Comparison of ENCODE assay signal across 23 cellular contexts in genomic region chr3:102169915-102170479, GRCh38.
DNase-seq lines count a peak whose midpoint lies in the region; ATAC-seq and TF ChIP-seq lines count a peak whose summit lies in the region.
"Had no signal": no experiment of that assay in that cellular context is flagged by ENCODE, and none has a peak within 500 bp of the region (broad histone marks: within the 10 kb centered on the region; RNA-seq: fewer than 3 reads in every experiment).

No MANE protein-coding gene starts in this region.

- ATAC-seq in GM21825 (IDR thresholded peaks at IDR 0.05; ENCODE audit: unreplicated experiment) (no peak), GM19395 (IDR thresholded peaks at IDR 0.05; ENCODE audit: unreplicated experiment) (no peak), left lobe of liver (no peak)
- ATAC-seq: CD8-positive, alpha-beta T cell had no signal

- peaks cover 8% of the 10 kb centered on the region for H3K36me3 Mint-ChIP-seq in Calu3 (ENCODE audit: insufficient read depth, unreplicated experiment)
- H3K36me3 Mint-ChIP-seq: CD8-positive, alpha-beta T cell had no signal

- BruUV-seq in Calu3 (replicated peaks; lab: Mats Ljungman, UMichigan), result no TSS peak

- no peaks in the 10 kb centered on the region for H3K9me3 Mint-ChIP-seq in Calu3 (ENCODE audit: low read depth, unreplicated experiment)
- H3K9me3 Mint-ChIP-seq: CD8-positive, alpha-beta T cell had no signal

- H3K27ac Mint-ChIP-seq in Calu3 (ENCODE audit: unreplicated experiment), result peak overlapping the region; percentile 52
- H3K27ac Mint-ChIP-seq: CD8-positive, alpha-beta T cell had no signal

- no peak overlapping the region for H3K4me3 Mint-ChIP-seq in Calu3 (ENCODE audit: low read depth, unreplicated experiment)
- H3K4me3 Mint-ChIP-seq: CD8-positive, alpha-beta T cell had no signal

- CTCF ChIA-PET in Calu3 (lab: Charles Lee), result interaction anchor here (1.7 kb wide), 1 partner anchor 10 kb away, joined by 3 read pairs; no protein-coding TSS in a partner anchor

- no peak for TF ChIP-seq CTCF in Calu3 (IDR thresholded peaks at IDR 0.05; ENCODE audit: unreplicated experiment)

- DNase-seq in DMS 273 (lab: John Stamatoyannopoulos, UW; ENCODE audit: unreplicated experiment) (peak; percentile 43), DMS 273 treated with DMSO at 0.1 percent for 48 hours (lab: John Stamatoyannopoulos, UW) (no peak), Calu3 (no peak), SK-N-DZ (ENCODE audit: low spot score) (peak; percentile 30), iris pigment epithelial cell (ENCODE audit: low read depth) (peak; percentile 14), left lobe of liver (ENCODE audit: low spot score) (no peak)
- DNase-seq: ACHN; C1 segment of cervical spinal cord; CD8-positive, alpha-beta T cell; DMS53; EL; GF-D8; KG1; NCI-H1092 treated with DMSO at 0.1 percent for 48 hours; NCI-H2081; NCI-H2171; NCI-H345; NCI-H524; NCI-H774; OCI-M1; Right ventricle myocardium superior had no signal

- H3K4me1 Mint-ChIP-seq in Calu3 (ENCODE audit: low read depth, unreplicated experiment), result peaks cover 44% of the 10 kb centered on the region

- no peaks in the 10 kb centered on the region for H3K27me3 Mint-ChIP-seq in Calu3 (ENCODE audit: unreplicated experiment)

- intact Hi-C loops in Calu3 (cut with micrococcal nuclease; ENCODE audit: unreplicated experiment), result no loop called here

Comparison
In these comparisons a context has a peak if more than half of its experiments do, and no peak if none do; other contexts are left out.
1. DNase-seq: peak in DMS 273 (single experiment), SK-N-DZ (single experiment) and iris pigment epithelial cell (single experiment); none in DMS 273 treated with DMSO at 0.1 percent for 48 hours (single experiment), Calu3 (single experiment) and left lobe of liver (single experiment).